Comparison of ENCODE assay signal across 14 cellular contexts in the genomic region with DNA sequence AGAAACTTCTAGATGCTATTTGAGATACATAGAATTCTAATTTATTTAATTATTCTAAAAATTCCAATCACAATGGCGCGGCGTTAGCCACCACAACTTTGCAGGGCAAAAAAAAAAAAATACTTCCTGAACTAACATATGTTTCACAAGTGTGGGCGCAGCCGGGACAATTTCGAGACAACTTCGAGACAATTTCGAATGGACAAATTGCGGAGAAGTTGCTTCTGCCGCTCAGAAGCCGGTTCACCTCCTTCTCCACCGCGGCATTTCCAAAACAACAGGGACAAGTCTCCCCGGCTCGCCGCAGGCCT. TPM values are rescaled to one million over a fixed set of nuclear protein-coding genes. Genes with fewer than 3 reads are reported as not detected.
A peak's percentile ranks its signal among the peaks of the same experiment; 100 is the strongest.
DNase-seq lines count a peak whose midpoint lies in the region; TF ChIP-seq lines count a peak whose summit lies in the region.
"Had no signal": no experiment of that assay in that cellular context is flagged by ENCODE, and none has a peak within 500 bp of the region (broad histone marks: within the 10 kb centered on the region; RNA-seq: fewer than 3 reads in every experiment).

No MANE protein-coding gene starts in this region.

- H3K27ac ChIP-seq in esophagus muscularis mucosa (replicated peaks in 1 of 4), result no peak overlapping the region
- H3K27ac ChIP-seq in neural progenitor cell, result no peak overlapping the region
- H3K27ac ChIP-seq: BLaER1, epithelial cell of prostate had no signal

- TF ChIP-seq POLR2A in esophagus muscularis mucosa (IDR thresholded peaks at IDR 0.05; ENCODE audit: low read depth), result no peak

- peaks cover 5 to 100% (median 96%) of the 10 kb centered on the region in 4 donors for H3K27me3 ChIP-seq in esophagus muscularis mucosa
- peaks cover 100% of the 10 kb centered on the region for H3K27me3 ChIP-seq in neural progenitor cell

- peak overlapping the region; percentile 73 to 91 (median 89) for H3K27ac Mint-ChIP-seq in IgD-negative memory B cell
- H3K27ac Mint-ChIP-seq in neural progenitor cell, result peak overlapping the region; percentile 97

- H3K9ac ChIP-seq in neural progenitor cell, result no peak overlapping the region
- H3K9ac ChIP-seq: BLaER1 had no signal

- peak overlapping the region; percentile 68 for H3K4me2 ChIP-seq in neural progenitor cell
- H3K4me2 ChIP-seq: BLaER1 had no signal

- no peaks in the 10 kb centered on the region for H3K79me2 ChIP-seq in neural progenitor cell (ENCODE audit: low read depth)

- H3K4me3 Mint-ChIP-seq in IgD-negative memory B cell (peak overlapping the region in 3 of 4 donors; percentile 47 to 77 (median 55)), neural progenitor cell (peak overlapping the region; percentile 98)

- peaks cover 49% of the 10 kb centered on the region for H3F3A ChIP-seq in neural progenitor cell (ENCODE audit: low read depth)

- H3K9me3 Mint-ChIP-seq in IgD-negative memory B cell (peaks cover 1 to 21% (median 10%) of the 10 kb centered on the region in 3 donors), neural progenitor cell (peaks cover 6% of the 10 kb centered on the region)

- H3K36me3 Mint-ChIP-seq in IgD-negative memory B cell, result peaks cover 1% of the 10 kb centered on the region
- peaks cover 46% of the 10 kb centered on the region for H3K36me3 Mint-ChIP-seq in neural progenitor cell

- H3K4me3 ChIP-seq in esophagus muscularis mucosa (peak overlapping the region; percentile 9 to 32 (median 30)), neural progenitor cell (peak overlapping the region; percentile 36)
- H3K4me3 ChIP-seq: BLaER1 had no signal

- intact Hi-C loops in esophagus muscularis mucosa (cut with DNase I), result no loop called here

- H2AFZ ChIP-seq in neural progenitor cell (replicated peaks), result peak overlapping the region; percentile 7

- H3K27me3 Mint-ChIP-seq in IgD-negative memory B cell (peaks cover 93% of the 10 kb centered on the region), neural progenitor cell (ENCODE audit: insufficient read depth, low read depth) (peaks cover 73% of the 10 kb centered on the region)

- H4K20me1 ChIP-seq in neural progenitor cell (ENCODE audit: low read depth), result peaks cover 87% of the 10 kb centered on the region

- 12% methylated on average over 13 of the region's 16 CpGs for WGBS in esophagus muscularis mucosa

- DNase-seq in CD1c-positive myeloid dendritic cell (ENCODE audit: extremely low spot score) (peak; percentile 37), esophagus muscularis mucosa (ENCODE audit: extremely low spot score) (no peak), neural progenitor cell (ENCODE audit: low spot score) (no peak), SIG-M5 treated with dmso at 0.1 percent for 504 hours (lab: John Stamatoyannopoulos, UW; ENCODE audit: unreplicated experiment) (no peak), HT-29 (ENCODE audit: low spot score) (no peak), HPDE6-E6E7 (ENCODE audit: extremely low spot score) (no peak)
- no peak for DNase-seq in NK-92 treated with Interleukin-12 subunit alpha and Interleukin-12 subunit beta, amount 100 ng/mL, for 24 hours (lab: John Stamatoyannopoulos, UW)
- DNase-seq: activated CD4-positive, CD25-positive, alpha-beta regulatory T cell treated with anti-CD3 and anti-CD28 coated beads, Interleukin-2, amount 50 U/mL, for 72 hours; activated T-cell treated with anti-CD3 and anti-CD28 coated beads, Interleukin-2, amount 50 U/mL, for 48 hours; GOT3; NCI-H2081 treated with DMSO at 0.1 percent for 48 hours had no signal

- TF ChIP-seq EP300 in esophagus muscularis mucosa (IDR thresholded peaks at IDR 0.05), result no peak

- H3K36me3 ChIP-seq in esophagus muscularis mucosa (no peaks in the 10 kb centered on the region), neural progenitor cell (no peaks in the 10 kb centered on the region)
- H3K36me3 ChIP-seq: BLaER1 had no signal

- TF ChIP-seq CTCF in esophagus muscularis mucosa (IDR thresholded peaks at IDR 0.05) (no peak), neural progenitor cell (IDR thresholded peaks at IDR 0.05) (no peak)

- H3K4me1 ChIP-seq in esophagus muscularis mucosa, result peaks cover 18 to 83% (median 74%) of the 10 kb centered on the region in 4 donors
- H3K4me1 ChIP-seq in neural progenitor cell, result peaks cover 57% of the 10 kb centered on the region
- H3K4me1 ChIP-seq: BLaER1 had no signal

- H3K4me1 Mint-ChIP-seq in IgD-negative memory B cell (peaks cover 12 to 17% (median 14%) of the 10 kb centered on the region in 3 donors), neural progenitor cell (peaks cover 76% of the 10 kb centered on the region)

- H3K9me3 ChIP-seq in esophagus muscularis mucosa (no peaks in the 10 kb centered on the region), neural progenitor cell (ENCODE audit: low read depth) (no peaks in the 10 kb centered on the region)

RNA-seq across cellular contexts. Expression of gene PAX3, which starts 0.8 kb away (rescaled TPM):
- polyA plus RNA-seq in IgD-negative memory B cell, result not detected
- total RNA-seq in esophagus muscularis mucosa (not detected), neural progenitor cell (ENCODE audit: low replicate concordance) (4.6 and 4.9 TPM in 2 replicates)
- total RNA-seq in HT-29 (2014; rRNA removed; shearing (Covaris generic)), result not detected in 2 replicates
